9 cellular contexts compared by ENCODE assay signal in the genomic region with DNA sequence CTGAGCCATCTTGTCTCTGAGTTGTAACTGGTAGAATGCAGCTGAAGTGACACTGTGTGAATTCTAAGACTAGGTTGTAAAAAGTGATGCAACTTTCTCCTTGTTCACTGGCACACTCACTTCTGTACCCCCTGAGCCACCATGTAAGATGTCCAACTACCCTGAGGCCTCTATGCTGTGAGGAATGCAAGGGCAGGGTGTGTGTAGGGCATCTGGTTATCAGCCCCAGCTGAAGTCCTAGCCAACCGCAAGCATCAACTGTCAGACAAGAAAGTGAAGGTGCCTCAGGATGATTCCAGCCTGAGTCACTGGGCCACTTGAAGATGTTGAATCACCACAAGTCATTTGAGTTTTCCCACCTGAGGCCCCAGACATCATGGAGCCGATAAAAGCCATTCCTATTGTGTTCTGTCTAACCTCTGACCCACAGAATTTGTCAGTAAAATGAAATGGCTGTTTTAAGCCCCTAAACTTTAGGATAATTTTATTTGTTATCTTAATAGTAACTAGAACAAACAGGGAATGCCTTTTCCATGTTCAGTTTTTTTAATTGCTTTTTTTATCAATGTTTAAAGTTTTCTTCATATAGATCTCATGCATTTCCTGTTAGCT. TPM values are rescaled to one million over a fixed set of nuclear protein-coding genes. Genes with fewer than 3 reads are reported as not detected.
A peak's percentile ranks its signal among the peaks of the same experiment; 100 is the strongest.
DNase-seq lines count a peak whose midpoint lies in the region; ATAC-seq and TF ChIP-seq lines count a peak whose summit lies in the region.
"Had no signal": no experiment of that assay in that cellular context is flagged by ENCODE, and none has a peak within 500 bp of the region (broad histone marks: within the 10 kb centered on the region; RNA-seq: fewer than 3 reads in every experiment).

No MANE protein-coding gene starts in this region.

- no peak for TF ChIP-seq POLR2A in tibial nerve (IDR thresholded peaks at IDR 0.05)

- H3K27ac ChIP-seq in cardiac muscle cell (peak overlapping the region; percentile 96), SJSA1 (peak overlapping the region; percentile 94), upper lobe of right lung (no peak overlapping the region), tibial nerve (no peak overlapping the region)

- no peak for TF ChIP-seq EP300 in tibial nerve (IDR thresholded peaks at IDR 0.05)

- H3K36me3 ChIP-seq in cardiac muscle cell (no peaks in the 10 kb centered on the region), SJSA1 (no peaks in the 10 kb centered on the region), upper lobe of right lung (no peaks in the 10 kb centered on the region), tibial nerve (no peaks in the 10 kb centered on the region)

- no peak overlapping the region for H3K4me3 ChIP-seq in cardiac muscle cell
- H3K4me3 ChIP-seq in SJSA1, result no peak overlapping the region
- no peak overlapping the region for H3K4me3 ChIP-seq in upper lobe of right lung
- no peak overlapping the region for H3K4me3 ChIP-seq in tibial nerve

- no peaks in the 10 kb centered on the region for H3K27me3 ChIP-seq in cardiac muscle cell
- no peaks in the 10 kb centered on the region for H3K27me3 ChIP-seq in SJSA1 (replicated peaks)
- H3K27me3 ChIP-seq in upper lobe of right lung, result no peaks in the 10 kb centered on the region
- no peaks in the 10 kb centered on the region for H3K27me3 ChIP-seq in tibial nerve

- H3K9me3 ChIP-seq in cardiac muscle cell (ENCODE audit: low read depth) (no peaks in the 10 kb centered on the region), SJSA1 (replicated peaks) (no peaks in the 10 kb centered on the region), upper lobe of right lung (no peaks in the 10 kb centered on the region), tibial nerve (no peaks in the 10 kb centered on the region)

- DNase-seq in cardiac muscle cell (ENCODE audit: low read depth in 1 of 2, low spot score in 1 of 2) (peak; percentile 45 to 62), Right ventricle myocardium superior (no peak), SJSA1 (ENCODE audit: low read depth in 1 of 2, low spot score in 2 of 2) (peak; percentile 95 to 98), glomerular visceral epithelial cell (ENCODE audit: extremely low spot score) (peak; percentile 97), upper lobe of right lung (no peak), tibial nerve (ENCODE audit: low spot score in 2 of 2) (no peak)
- DNase-seq: hypothalamus had no signal

- intact Hi-C loops in Right ventricle myocardium superior (cut with DNase I) (no loop called here), upper lobe of right lung (cut with DNase I) (no loop called here)

- WGBS in tibial nerve, 2 donors, result 79 to 86% methylated on average over 2 of the region's 2 CpGs

- H3K4me1 ChIP-seq in cardiac muscle cell (ENCODE audit: low read depth) (peaks cover 45% of the 10 kb centered on the region), SJSA1 (replicated peaks) (peaks cover 78% of the 10 kb centered on the region), upper lobe of right lung (no peaks in the 10 kb centered on the region), tibial nerve (peaks cover 0 to 8% (median 0%) of the 10 kb centered on the region in 4 donors)

- ATAC-seq in Right ventricle myocardium superior (ENCODE audit: poor library complexity) (no peak), upper lobe of right lung (peak; percentile 93), HG02870 (IDR thresholded peaks at IDR 0.05; ENCODE audit: unreplicated experiment) (no peak), GM21423 (IDR thresholded peaks at IDR 0.05; ENCODE audit: unreplicated experiment) (no peak)

- TF ChIP-seq CTCF in cardiac muscle cell (IDR thresholded peaks at IDR 0.05; ENCODE audit: low read depth, low read length) (no peak), upper lobe of right lung (IDR thresholded peaks at IDR 0.05) (no peak), tibial nerve (IDR thresholded peaks at IDR 0.05) (no peak)

RNA-seq across cellular contexts. Expression of a gene that starts 18.7 kb away (rescaled TPM):
- total RNA-seq in cardiac muscle cell (343 and 477 TPM in 2 replicates), Right ventricle myocardium superior (81.1 TPM), upper lobe of right lung (54.2 TPM), tibial nerve (100 to 1,000 TPM; 130 to 219 (median 195) TPM)
- polyA plus RNA-seq in cardiac muscle cell, result 455 and 589 TPM in 2 replicates
- total RNA-seq in SJSA1 (2014; rRNA removed; shearing (Covaris generic)), result 121 and 175 TPM in 2 replicates

RNA-seq across cellular contexts. Expression of a gene that starts 29.7 kb away (rescaled TPM):
- total RNA-seq in cardiac muscle cell, result 0.45 and 1.0 TPM in 2 replicates
- polyA plus RNA-seq in cardiac muscle cell, result 1.3 and 1.8 TPM in 2 replicates
- total RNA-seq in Right ventricle myocardium superior, result not detected
- total RNA-seq in SJSA1 (2014; rRNA removed; shearing (Covaris generic)), result 0.56 and 1.4 TPM in 2 replicates
- total RNA-seq in upper lobe of right lung, result not detected
- 1 to 10 TPM in 1 of 4 donors, not detected in 3; 1.2 TPM for total RNA-seq in tibial nerve

Comparison
In these comparisons a context has a peak if more than half of its experiments do, and no peak if none do; other contexts are left out.
1. DNase-seq: peak in cardiac muscle cell (2 of 2), SJSA1 (2 of 2) and glomerular visceral epithelial cell (single experiment); none in Right ventricle myocardium superior (single experiment), upper lobe of right lung (single experiment) and tibial nerve (0 of 2).
2. H3K27ac ChIP-seq: peak in cardiac muscle cell (single experiment) and SJSA1 (single experiment); none in upper lobe of right lung (single experiment) and tibial nerve (0 of 4).